8 cellular contexts compared by ENCODE assay signal in genomic region chr17:78923660-78924453, GRCh38. TPM values are rescaled to one million over a fixed set of nuclear protein-coding genes. Genes with fewer than 3 reads are reported as not detected.
DNase-seq lines count a peak whose midpoint lies in the region; ATAC-seq and TF ChIP-seq lines count a peak whose summit lies in the region.

No MANE protein-coding gene starts in this region.

- peak overlapping the region; percentile 32; the same call in 1 of the 2 replicates for H3K27ac ChIP-seq in HCT116 (ENCODE audit: low read depth, low read length)
- H3K27ac ChIP-seq in SK-N-SH (ENCODE audit: low read depth in 2 of 2, low read length in 1 of 2), result peak overlapping the region; percentile 33 to 77; a peak in 3 of 4 replicates

- H3K9ac ChIP-seq in HCT116 (ENCODE audit: low read length) (peak overlapping the region; percentile 72), SK-N-SH (peak overlapping the region; percentile 70), adipocyte (ENCODE audit: low read length) (peak overlapping the region; percentile 89)

- H3K9me2 ChIP-seq in HCT116 (ENCODE audit: insufficient read depth) (no peaks in the 10 kb centered on the region), SK-N-SH (no peaks in the 10 kb centered on the region)

- H3K4me2 ChIP-seq in HCT116 (ENCODE audit: low read length) (peak overlapping the region; percentile 99), SK-N-SH (peak overlapping the region; percentile 97)

- TF ChIP-seq RAD21 in HCT116 (IDR thresholded peaks at IDR 0.05; ENCODE audit: low read depth) (no peak), SK-N-SH (IDR thresholded peaks at IDR 0.05; ENCODE audit: low read length) (no peak)

- TF ChIP-seq POLR2A in HCT116 (IDR thresholded peaks at IDR 0.05; ENCODE audit: borderline replicate concordance, extremely low read depth, insufficient read depth, insufficient read length), result no peak

- no peaks in the 10 kb centered on the region for H3K9me3 ChIP-seq in HCT116 (ENCODE audit: control insufficient read depth in 1 of 2, insufficient read depth in 1 of 2, low read depth in 1 of 2, low read length in 2 of 2)
- no peaks in the 10 kb centered on the region for H3K9me3 ChIP-seq in SK-N-SH
- H3K9me3 ChIP-seq in adipocyte (ENCODE audit: control insufficient read depth, low read length), result no peaks in the 10 kb centered on the region

- H3K4me3 ChIP-seq in AG04449 (ENCODE audit: low read depth, low read length), result peak overlapping the region; percentile 86
- H3K4me3 ChIP-seq in HCT116 (replicated peaks in 1 of 2; ENCODE audit: low read depth in 1 of 2, low read length in 2 of 2), result peak overlapping the region; percentile 71 to 76
- H3K4me3 ChIP-seq in SK-N-SH (ENCODE audit: low read depth in 2 of 2, low read length in 1 of 2), result peak overlapping the region; percentile 74 to 84
- H3K4me3 ChIP-seq in adipocyte (ENCODE audit: low read length), result peak overlapping the region; percentile 90
- peak overlapping the region; percentile 56 for H3K4me3 ChIP-seq in iPS-11a (ENCODE audit: low read depth, low read length)
- H3K4me3 ChIP-seq in skeletal muscle cell (ENCODE audit: low read depth, low read length), result peak overlapping the region; percentile 75

- TF ChIP-seq CTCF in AG04449 (IDR thresholded peaks at IDR 0.05; ENCODE audit: insufficient read depth, low read length, missing control alignments) (no peak), HCT116 (IDR thresholded peaks at IDR 0.05 in 2 of 3, conservative IDR thresholded peaks at IDR 0.05 in 1 of 3; ENCODE audit: borderline replicate concordance in 1 of 3, insufficient read depth in 1 of 3, low read depth in 2 of 3, low read length in 2 of 3) (no peak), SK-N-SH (IDR thresholded peaks at IDR 0.05) (no peak)

- no peak for DNase-seq in AG04449 (ENCODE audit: low read depth, low spot score)
- peak; percentile 69 for DNase-seq in HCT116 (ENCODE audit: low read depth, low spot score)
- DNase-seq in SK-N-SH, result peak; percentile 65
- DNase-seq in adipocyte (ENCODE audit: low read depth), result peak; percentile 54
- DNase-seq in skeletal muscle cell (ENCODE audit: low read depth), result no peak
- no peak for DNase-seq in amniotic stem cell (lab: John Stamatoyannopoulos, UW)

- WGBS in SK-N-SH (ENCODE audit: low lambda C conversion rate), result 8% methylated on average over 27 of the region's 28 CpGs

- H3K79me2 ChIP-seq in HCT116 (ENCODE audit: insufficient read depth, low read length) (peaks cover 41% of the 10 kb centered on the region; the same call in 1 of the 2 replicates), SK-N-SH (ENCODE audit: insufficient read depth) (peaks cover 60% of the 10 kb centered on the region)

- H4K20me1 ChIP-seq in HCT116 (ENCODE audit: insufficient read depth) (no peaks in the 10 kb centered on the region), SK-N-SH (ENCODE audit: insufficient read depth) (peaks cover 54% of the 10 kb centered on the region)

- CTCF ChIA-PET in AG04449 (lab: Yijun Ruan, JAX), result interaction anchor here (0.7 to 1.3 kb wide), 3 partner anchors 19 to 72 kb away, joined by 3 to 7 read pairs (median 4); no protein-coding TSS in a partner anchor
- CTCF ChIA-PET in HCT116 (lab: Charles Lee), result interaction anchor here (1.5 to 1.6 kb wide), 2 partner anchors 48 to 58 kb away, joined by 5 to 8 read pairs; no protein-coding TSS in a partner anchor
- CTCF ChIA-PET in SK-N-SH (lab: Yijun Ruan, JAX), result interaction anchor here (0.6 to 2.1 kb wide), 6 partner anchors 11 to 119 kb away, joined by 3 to 11 read pairs (median 4); partner anchors contain the start of gene CEP295NL

- ATAC-seq in HCT116 (peak; percentile 85), GM19467 (IDR thresholded peaks at IDR 0.05; ENCODE audit: unreplicated experiment) (no peak)

- intact Hi-C loops in HCT116 (cut with micrococcal nuclease), result loop anchor here (5.0 kb wide), 1 partner anchor 57 kb away; no protein-coding TSS in a partner anchor

- BruUV-seq in HCT116 (replicated peaks; lab: Mats Ljungman, UMichigan), result TSS peak; percentile 59

- peak overlapping the region; percentile 81 for H2AFZ ChIP-seq in HCT116 (ENCODE audit: low read depth, low read length, poor library complexity, severe bottlenecking)
- H2AFZ ChIP-seq in SK-N-SH (ENCODE audit: low read depth), result no peak overlapping the region

- H3K36me3 ChIP-seq in HCT116 (ENCODE audit: control insufficient read depth in 1 of 2, insufficient read depth in 2 of 2, low read length in 2 of 2), result peaks cover 0 to 5% of the 10 kb centered on the region in 2 experiments; a peak in 2 of 4 replicates
- peaks cover 8 to 12% of the 10 kb centered on the region in 2 experiments for H3K36me3 ChIP-seq in SK-N-SH (replicated peaks in 1 of 2; ENCODE audit: control insufficient read depth in 1 of 2, insufficient read depth in 2 of 2, low read length in 1 of 2)
- H3K36me3 ChIP-seq in adipocyte (ENCODE audit: control insufficient read depth, insufficient read depth, low read length, severe bottlenecking), result no peaks in the 10 kb centered on the region

- peaks cover 9% of the 10 kb centered on the region for H3F3A ChIP-seq in SK-N-SH (replicated peaks; ENCODE audit: insufficient read depth)

- H3K27me3 ChIP-seq in HCT116 (ENCODE audit: insufficient read depth, low read length), result no peaks in the 10 kb centered on the region
- no peaks in the 10 kb centered on the region for H3K27me3 ChIP-seq in SK-N-SH (ENCODE audit: insufficient read depth)
- H3K27me3 ChIP-seq in adipocyte (replicated peaks; ENCODE audit: control insufficient read depth, insufficient read depth, low read length), result no peaks in the 10 kb centered on the region

- POLR2A ChIA-PET in AG04449 (lab: Yijun Ruan, JAX), result interaction anchor here (0.9 to 1.2 kb wide), 3 partner anchors 12 to 44 kb away, joined by 3 to 5 read pairs (median 4); no protein-coding TSS in a partner anchor
- POLR2A ChIA-PET in HCT116 (lab: Charles Lee), result interaction anchor here (0.6 to 2.1 kb wide), 12 partner anchors 8 to 609 kb away, joined by 3 to 12 read pairs (median 4); partner anchors contain the start of gene LGALS3BP
- POLR2A ChIA-PET in SK-N-SH (lab: Yijun Ruan, JAX), result interaction anchor here (0.6 to 3.4 kb wide), 7 partner anchors 9 to 41 kb away, joined by 3 to 16 read pairs (median 3); no protein-coding TSS in a partner anchor

- RAD21 ChIA-PET in HCT116 (lab: Charles Lee; ENCODE audit: low non-redundant PET in 1 of 2, low total read pairs in 2 of 2, uncharacterized antibody in 2 of 2, unreplicated experiment in 2 of 2), result interaction anchor here in 1 of 2 experiments (0.6 kb wide), 2 partner anchors 40 to 1005 kb away, joined by 3 to 4 read pairs; no protein-coding TSS in a partner anchor

- TF ChIP-seq EP300 in SK-N-SH (IDR thresholded peaks at IDR 0.05; ENCODE audit: borderline replicate concordance in 1 of 2, low read depth in 1 of 2, low read length in 1 of 2), result no peak

- H3K4me1 ChIP-seq in HCT116 (ENCODE audit: control insufficient read depth in 1 of 2, insufficient read depth in 2 of 2, low read length in 2 of 2) (peaks cover 15 to 43% of the 10 kb centered on the region in 2 experiments), SK-N-SH (ENCODE audit: control insufficient read depth in 1 of 2, insufficient read depth in 2 of 2, low read depth in 1 of 2, low read length in 1 of 2) (peaks cover 18 to 57% of the 10 kb centered on the region in 2 experiments), adipocyte (ENCODE audit: control insufficient read depth, insufficient read depth, low read length) (peaks cover 50% of the 10 kb centered on the region)

TF ChIP-seq in HCT116, 20 proteins besides CTCF, POLR2A, EP300 and RAD21:
- peak; percentile 70 for TF ChIP-seq POLR2AphosphoS5 (IDR thresholded peaks at IDR 0.05; ENCODE audit: low read depth, low read length)
- no peak for TF ChIP-seq JUND (IDR thresholded peaks at IDR 0.05)
- no peak for TF ChIP-seq ZNF274 (IDR thresholded peaks at IDR 0.05; ENCODE audit: low read depth, low read length)
- no peak for TF ChIP-seq EZH2phosphoT487 (IDR thresholded peaks at IDR 0.05; ENCODE audit: borderline replicate concordance)
TF ChIP-seq in HCT116: peak in this region for 1.

TF ChIP-seq in SK-N-SH, 30 proteins besides CTCF, POLR2A, EP300 and RAD21 (continues in another document):
- TF ChIP-seq SIN3A (IDR thresholded peaks at IDR 0.05; ENCODE audit: borderline replicate concordance, low read depth, low read length) (no peak), MAX (IDR thresholded peaks at IDR 0.05; ENCODE audit: low read depth) (peak; percentile 32; the same call in 1 of the 2 replicates), MXI1 (IDR thresholded peaks at IDR 0.05; ENCODE audit: low read depth, low read length) (peak; percentile 51), JUND (IDR thresholded peaks at IDR 0.05) (no peak), NRF1 (IDR thresholded peaks at IDR 0.05; ENCODE audit: low read depth, low read length) (no peak), ELF1 (IDR thresholded peaks at IDR 0.05) (no peak), RCOR1 (IDR thresholded peaks at IDR 0.05; ENCODE audit: low read length) (no peak), FOSL2 (IDR thresholded peaks at IDR 0.05; ENCODE audit: borderline replicate concordance, low read depth) (no peak), FOXJ3 (CRISPR knock-in tag; IDR thresholded peaks at IDR 0.05) (no peak), TEAD4 (IDR thresholded peaks at IDR 0.05; ENCODE audit: borderline replicate concordance, insufficient read depth) (0 out of 2 replicates have a peak, but pooled peaks have one; percentile 4), YY1 (IDR thresholded peaks at IDR 0.05; ENCODE audit: low read depth) (no peak), SMC3 (IDR thresholded peaks at IDR 0.05; ENCODE audit: low read depth, low read length) (no peak), GATA2 (CRISPR knock-in tag; IDR thresholded peaks at IDR 0.05) (no peak)

RNA-seq across cellular contexts. Expression of gene TIMP2, which starts 1.3 kb away (rescaled TPM):
- 64.8 TPM for total RNA-seq in HCT116 (2021; ENCODE audit: unreplicated experiment)
- polyA plus RNA-seq in HCT116 (2012), result 42.7 and 52.9 TPM in 2 replicates
- polyA plus RNA-seq in SK-N-SH (2012; rRNA removed), result 256 and 441 TPM in 2 replicates
- 528 and 616 TPM in 2 replicates for polyA plus RNA-seq in SK-N-SH (2012; cell fraction: cytosol; rRNA removed)
- polyA plus RNA-seq in SK-N-SH (2012; cell fraction: nucleus; rRNA removed), result 334 and 427 TPM in 2 replicates

RNA-seq across cellular contexts. Expression of gene CEP295NL, which starts 20.9 kb away (rescaled TPM):
- total RNA-seq in HCT116 (2021; ENCODE audit: unreplicated experiment), result 1.9 TPM
- 0.13 and 0.22 TPM in 2 replicates for polyA plus RNA-seq in HCT116 (2012)
- polyA plus RNA-seq in SK-N-SH (2012; rRNA removed), result 0.31 and 0.35 TPM in 2 replicates
- polyA plus RNA-seq in SK-N-SH (2012; cell fraction: cytosol; rRNA removed), result 0.17 and 0.21 TPM in 2 replicates
- polyA plus RNA-seq in SK-N-SH (2012; cell fraction: nucleus; rRNA removed), result 0.68 and 0.97 TPM in 2 replicates

RNA-seq across cellular contexts. Expression of gene LGALS3BP, which starts 55.9 kb away (rescaled TPM):
- total RNA-seq in HCT116 (2021; ENCODE audit: unreplicated experiment), result 389 TPM
- 454 and 562 TPM in 2 replicates for polyA plus RNA-seq in HCT116 (2012)
- 272 and 579 TPM in 2 replicates for polyA plus RNA-seq in SK-N-SH (2012; rRNA removed)
- polyA plus RNA-seq in SK-N-SH (2012; cell fraction: cytosol; rRNA removed), result 169 and 266 TPM in 2 replicates
- polyA plus RNA-seq in SK-N-SH (2012; cell fraction: nucleus; rRNA removed), result 757 and 838 TPM in 2 replicates

Comparison
In these comparisons a context has a peak if more than half of its experiments do, and no peak if none do; other contexts are left out.
1. DNase-seq: peak in HCT116 (single experiment), SK-N-SH (single experiment) and adipocyte (single experiment); none in AG04449 (single experiment), skeletal muscle cell (single experiment) and amniotic stem cell (single experiment).
2. Peak in every context shown above with its lines, with median percentiles within 50 percentile points of each other: H3K4me3 ChIP-seq and H3K9ac ChIP-seq.